In the genomic region with DNA sequence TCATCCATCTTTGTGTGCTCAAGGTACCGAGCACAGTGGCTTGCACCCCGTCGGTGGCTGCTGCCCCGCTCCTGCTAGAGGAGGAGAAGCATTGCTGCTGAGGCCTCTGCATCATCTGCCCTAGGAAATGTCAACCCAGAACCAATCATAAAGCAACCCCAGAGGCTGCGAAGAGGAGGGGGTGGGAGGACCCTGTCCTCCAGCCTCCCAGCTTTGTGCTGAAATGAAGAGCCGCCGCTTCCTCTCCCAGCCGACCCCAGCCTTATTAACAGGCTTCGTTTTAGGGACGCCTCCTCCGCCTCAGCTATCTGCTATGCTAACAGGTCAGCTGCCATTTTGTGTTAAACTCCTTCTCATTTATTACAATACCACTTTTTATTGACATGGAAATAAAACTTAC, we compare ENCODE assay signal across 15 cellular contexts.
A peak's percentile ranks its signal among the peaks of the same experiment; 100 is the strongest.
DNase-seq lines count a peak whose midpoint lies in the region; ATAC-seq and TF ChIP-seq lines count a peak whose summit lies in the region.
"Had no signal": no experiment of that assay in that cellular context is flagged by ENCODE, and none has a peak within 500 bp of the region (broad histone marks: within the 10 kb centered on the region; RNA-seq: fewer than 3 reads in every experiment).

No MANE protein-coding gene starts in this region.

- H3K9me2 ChIP-seq in GM23338 (ENCODE audit: insufficient read depth): no peaks in the 10 kb centered on the region

- H3K9me3 Mint-ChIP-seq in GM23338 (no peaks in the 10 kb centered on the region), nephron progenitor cell (no peaks in the 10 kb centered on the region)
- H3K9me3 Mint-ChIP-seq: CD8-positive, alpha-beta memory T cell had no signal

- H3K4me1 Mint-ChIP-seq in GM23338 (peaks cover 17% of the 10 kb centered on the region), nephron progenitor cell (peaks cover 75% of the 10 kb centered on the region)

- no peaks in the 10 kb centered on the region for H4K20me1 ChIP-seq in GM23338 (replicated peaks; ENCODE audit: insufficient read depth)
- H4K20me1 ChIP-seq in osteoblast (ENCODE audit: insufficient read depth, low read length): no peaks in the 10 kb centered on the region

- H3K27ac Mint-ChIP-seq in GM23338: no peak overlapping the region
- H3K27ac Mint-ChIP-seq in nephron progenitor cell: no peak overlapping the region
- H3K27ac Mint-ChIP-seq: CD8-positive, alpha-beta memory T cell had no signal

- H3K27me3 Mint-ChIP-seq in GM23338 (ENCODE audit: insufficient read depth, low read depth, poor library complexity) (peaks cover 6% of the 10 kb centered on the region), nephron progenitor cell (ENCODE audit: low read depth, poor library complexity) (peaks cover 4% of the 10 kb centered on the region)

- H3F3A ChIP-seq in GM23338 (replicated peaks; ENCODE audit: low read depth): no peaks in the 10 kb centered on the region

- TF ChIP-seq CTCF in GM23338 (conservative IDR thresholded peaks at IDR 0.05; ENCODE audit: low read depth in 2 of 2) (no peak), nephron progenitor cell (IDR thresholded peaks at IDR 0.05) (no peak), osteoblast (IDR thresholded peaks at IDR 0.05; ENCODE audit: extremely low read depth, low read depth, low read length) (no peak)

- no peaks in the 10 kb centered on the region for H3K36me3 ChIP-seq in GM23338 (ENCODE audit: insufficient read depth)
- no peaks in the 10 kb centered on the region for H3K36me3 ChIP-seq in osteoblast (ENCODE audit: insufficient read depth, low read length)
- H3K36me3 ChIP-seq: BE2C had no signal

- H3K36me3 Mint-ChIP-seq in GM23338 (ENCODE audit: low read depth) (no peaks in the 10 kb centered on the region), nephron progenitor cell (ENCODE audit: low read depth) (no peaks in the 10 kb centered on the region)
- H3K36me3 Mint-ChIP-seq: CD8-positive, alpha-beta memory T cell had no signal

- no peaks in the 10 kb centered on the region for H3K9me3 ChIP-seq in osteoblast (ENCODE audit: low read depth, low read length)
- H3K9me3 ChIP-seq: A549, BE2C, Caco-2 had no signal

- no peak overlapping the region for H3K4me3 ChIP-seq in GM23338
- H3K4me3 ChIP-seq in osteoblast (ENCODE audit: insufficient read depth, low read length): no peak overlapping the region
- H3K4me3 ChIP-seq: A549 had no signal

- H3K4me3 Mint-ChIP-seq in GM23338 (no peak overlapping the region), nephron progenitor cell (no peak overlapping the region)

- peak; percentile 70 for ATAC-seq in GM23338
- ATAC-seq: A549, HCT116 had no signal

- H3K4me2 ChIP-seq in GM23338: no peak overlapping the region
- H3K4me2 ChIP-seq in osteoblast (ENCODE audit: insufficient read depth, low read length): no peak overlapping the region
- H3K4me2 ChIP-seq: A549 had no signal

- no peaks in the 10 kb centered on the region for H3K4me1 ChIP-seq in GM23338 (ENCODE audit: insufficient read depth)
- no peaks in the 10 kb centered on the region for H3K4me1 ChIP-seq in osteoblast (ENCODE audit: insufficient read depth, low read length)
- H3K4me1 ChIP-seq: A549, BE2C, Caco-2 had no signal

- peak; percentile 34 for DNase-seq in GM23338 (ENCODE audit: low spot score)
- DNase-seq in SK-N-DZ (ENCODE audit: low spot score): peak; percentile 66
- peak; percentile 37 for DNase-seq in nephron progenitor cell
- DNase-seq in osteoblast (ENCODE audit: insufficient read length, low spot score, missing footprints): peak; percentile 44
- no peak for DNase-seq in G401 (ENCODE audit: low spot score)
- DNase-seq in substantia nigra (lab: John Stamatoyannopoulos, UW): no peak
- DNase-seq in UCSD-AML1 (lab: John Stamatoyannopoulos, UW; ENCODE audit: unreplicated experiment): no peak
- DNase-seq in NCI-H2171 treated with DMSO at 0.1 percent for 48 hours (lab: John Stamatoyannopoulos, UW): no peak
- DNase-seq: BE2C; Caco-2; CD8-positive, alpha-beta memory T cell; DND-41; GF-D8 had no signal

- H3K79me2 ChIP-seq in GM23338 (replicated peaks; ENCODE audit: insufficient read depth) (no peaks in the 10 kb centered on the region), osteoblast (ENCODE audit: insufficient read depth, low read length) (no peaks in the 10 kb centered on the region)

- H3K27ac ChIP-seq in GM23338 (ENCODE audit: low read depth) (no peak overlapping the region), osteoblast (ENCODE audit: low read depth, low read length) (no peak overlapping the region), substantia nigra (ENCODE audit: low read depth, low read length, poor library complexity, severe bottlenecking) (no peak overlapping the region)
- H3K27ac ChIP-seq: A549 had no signal

- in situ Hi-C loops in G401 (cut with HindIII; ENCODE audit: low sequenced_read_pairs): no loop called here

- H3K27me3 ChIP-seq in GM23338 (ENCODE audit: insufficient read depth): no peaks in the 10 kb centered on the region
- H3K27me3 ChIP-seq in osteoblast (ENCODE audit: insufficient read depth, low read length): peaks cover 41% of the 10 kb centered on the region
- H3K27me3 ChIP-seq: BE2C had no signal

- H2AFZ ChIP-seq in GM23338 (0 out of 2 replicates have a peak overlapping the region, but pooled peaks have one; percentile 85), osteoblast (ENCODE audit: low read length) (no peak overlapping the region)

TF ChIP-seq in GM23338, 12 proteins besides CTCF, POLR2A, EP300 and RAD21 (continues in another document):
- TF ChIP-seq, protein P1, sequence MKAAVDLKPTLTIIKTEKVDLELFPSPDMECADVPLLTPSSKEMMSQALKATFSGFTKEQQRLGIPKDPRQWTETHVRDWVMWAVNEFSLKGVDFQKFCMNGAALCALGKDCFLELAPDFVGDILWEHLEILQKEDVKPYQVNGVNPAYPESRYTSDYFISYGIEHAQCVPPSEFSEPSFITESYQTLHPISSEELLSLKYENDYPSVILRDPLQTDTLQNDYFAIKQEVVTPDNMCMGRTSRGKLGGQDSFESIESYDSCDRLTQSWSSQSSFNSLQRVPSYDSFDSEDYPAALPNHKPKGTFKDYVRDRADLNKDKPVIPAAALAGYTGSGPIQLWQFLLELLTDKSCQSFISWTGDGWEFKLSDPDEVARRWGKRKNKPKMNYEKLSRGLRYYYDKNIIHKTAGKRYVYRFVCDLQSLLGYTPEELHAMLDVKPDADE (IDR thresholded peaks at IDR 0.05): no peak
- no peak for TF ChIP-seq REST (IDR thresholded peaks at IDR 0.05; ENCODE audit: unreplicated experiment)

Comparison
In these comparisons a context has a peak if more than half of its experiments do, and no peak if none do; other contexts are left out.
1. DNase-seq: peak in GM23338 (single experiment), SK-N-DZ (single experiment), nephron progenitor cell (single experiment) and osteoblast (single experiment); none in G401 (single experiment), substantia nigra (0 of 49), UCSD-AML1 (single experiment) and NCI-H2171 treated with DMSO at 0.1 percent for 48 hours (single experiment).